In genomic region chr9:131290767-131291370, GRCh38 we compare ENCODE assay signal across 16 cellular contexts. TPM values are rescaled to one million over a fixed set of nuclear protein-coding genes. Genes with fewer than 3 reads are reported as not detected.
DNase-seq lines count a peak whose midpoint lies in the region; TF ChIP-seq lines count a peak whose summit lies in the region.
"Had no signal": no experiment of that assay in that cellular context is flagged by ENCODE, and none has a peak within 500 bp of the region (broad histone marks: within the 10 kb centered on the region; RNA-seq: fewer than 3 reads in every experiment).

No MANE protein-coding gene starts in this region.

- H3K4me1 Mint-ChIP-seq in endothelial cell (ENCODE audit: unreplicated experiment) = peaks cover 7% of the 10 kb centered on the region
- no peaks in the 10 kb centered on the region for H3K4me1 Mint-ChIP-seq in T-helper 2 cell treated with Interferon-gamma antibody and Interleukin-4, amounts not matched to agents 5 μg/mL and 100 μg/mL, for 36 hours (ENCODE audit: low read depth)
- H3K4me1 Mint-ChIP-seq: CD4-positive, alpha-beta memory T cell had no signal

- 73 to 86% methylated on average over 13 to 17 of the region's 17 CpGs for WGBS in testis, 2 donors

- H3K27ac Mint-ChIP-seq in endothelial cell (ENCODE audit: unreplicated experiment) = no peak overlapping the region
- H3K27ac Mint-ChIP-seq in T-helper 2 cell treated with Interferon-gamma antibody and Interleukin-4, amounts not matched to agents 5 μg/mL and 100 μg/mL, for 36 hours = no peak overlapping the region
- H3K27ac Mint-ChIP-seq: activated CD8-positive, alpha-beta T cell treated with anti-CD3 and anti-CD28 coated beads, Interleukin-2, amount 10 ng/mL, durations not matched to agents 7 days and 5 days; HFFc6 had no signal

- no peak for TF ChIP-seq POLR2A in testis (IDR thresholded peaks at IDR 0.05)

- H3K4me1 ChIP-seq in NT2/D1 (ENCODE audit: insufficient read depth, insufficient read length) (peaks cover 22% of the 10 kb centered on the region), muscle layer of colon (ENCODE audit: insufficient read depth, low read length) (peaks cover 19% of the 10 kb centered on the region), testis (peaks cover 3% of the 10 kb centered on the region)

- H3K27me3 ChIP-seq in NT2/D1 (ENCODE audit: insufficient read depth, insufficient read length) (no peaks in the 10 kb centered on the region), muscle layer of colon (ENCODE audit: control insufficient read depth in 1 of 2, insufficient read depth in 2 of 2, low read length in 2 of 2) (no peaks in the 10 kb centered on the region), testis (no peaks in the 10 kb centered on the region)

- H3K27me3 Mint-ChIP-seq in endothelial cell (ENCODE audit: unreplicated experiment) = peaks cover 6% of the 10 kb centered on the region
- H3K27me3 Mint-ChIP-seq in T-helper 2 cell treated with Interferon-gamma antibody and Interleukin-4, amounts not matched to agents 5 μg/mL and 100 μg/mL, for 36 hours (ENCODE audit: low read depth) = peaks cover 7% of the 10 kb centered on the region
- H3K27me3 Mint-ChIP-seq: CD4-positive, alpha-beta memory T cell had no signal

- TF ChIP-seq CTCF in endothelial cell (IDR thresholded peaks at IDR 0.05; ENCODE audit: unreplicated experiment) (no peak), testis (IDR thresholded peaks at IDR 0.05) (no peak)

- peak overlapping the region; percentile 80 for H3K4me3 Mint-ChIP-seq in endothelial cell (ENCODE audit: unreplicated experiment)
- H3K4me3 Mint-ChIP-seq in T-helper 2 cell treated with Interferon-gamma antibody and Interleukin-4, amounts not matched to agents 5 μg/mL and 100 μg/mL, for 36 hours = no peak overlapping the region
- H3K4me3 Mint-ChIP-seq: activated CD8-positive, alpha-beta T cell treated with anti-CD3 and anti-CD28 coated beads, Interleukin-2, amount 10 ng/mL, durations not matched to agents 7 days and 5 days; CD4-positive, alpha-beta memory T cell had no signal

- H3K9ac ChIP-seq in NT2/D1 (ENCODE audit: insufficient read length, low read depth) (peak overlapping the region; percentile 74), muscle layer of colon (ENCODE audit: low read length) (peak overlapping the region; percentile 53)

- no peak for DNase-seq in NT2/D1 (ENCODE audit: low read depth, low spot score)
- DNase-seq in endothelial cell (ENCODE audit: low spot score) = no peak
- DNase-seq in testis = no peak
- DNase-seq in GM03348 (ENCODE audit: low spot score) = no peak
- no peak for DNase-seq in NCI-H2227 (lab: John Stamatoyannopoulos, UW; ENCODE audit: unreplicated experiment)
- DNase-seq in T-helper 2 cell treated with Interferon-gamma antibody and Interleukin-4, amounts not matched to agents 5 μg/mL and 100 μg/mL, for 36 hours (ENCODE audit: low spot score) = no peak
- DNase-seq in KBM-7 = no peak
- DNase-seq: activated CD8-positive, alpha-beta T cell treated with anti-CD3 and anti-CD28 coated beads, Interleukin-2, amount 10 ng/mL, durations not matched to agents 7 days and 5 days; activated effector memory CD4-positive, alpha-beta T cell treated with anti-CD3 and anti-CD28 coated beads, Interleukin-2, amount 50 U/mL, for 16 hours; CD4-positive, alpha-beta memory T cell; HFFc6; Karpas-422; NCI-H510A; PC-9 had no signal

- intact Hi-C loops in testis (cut with DNase I; ENCODE audit: low total_unique reads) = no loop called here

- no peaks in the 10 kb centered on the region for H3K9me3 Mint-ChIP-seq in endothelial cell (ENCODE audit: unreplicated experiment)
- H3K9me3 Mint-ChIP-seq in T-helper 2 cell treated with Interferon-gamma antibody and Interleukin-4, amounts not matched to agents 5 μg/mL and 100 μg/mL, for 36 hours = no peaks in the 10 kb centered on the region
- H3K9me3 Mint-ChIP-seq: CD4-positive, alpha-beta memory T cell; HFFc6 had no signal

- H3K9me3 ChIP-seq in NT2/D1 (ENCODE audit: insufficient read depth, low read length) (no peaks in the 10 kb centered on the region), muscle layer of colon (ENCODE audit: low read length) (no peaks in the 10 kb centered on the region), testis (no peaks in the 10 kb centered on the region)

- no peak overlapping the region for H3K4me3 ChIP-seq in NT2/D1 (ENCODE audit: insufficient read length, low read depth)
- peak overlapping the region; percentile 51 to 72 for H3K4me3 ChIP-seq in muscle layer of colon (ENCODE audit: low read depth in 1 of 2, low read length in 2 of 2)
- H3K4me3 ChIP-seq in testis = peak overlapping the region; percentile 40 to 51
- H3K4me3 ChIP-seq: PC-9 had no signal

- no peaks in the 10 kb centered on the region for H3K36me3 Mint-ChIP-seq in endothelial cell (ENCODE audit: low read depth, unreplicated experiment)
- H3K36me3 Mint-ChIP-seq in T-helper 2 cell treated with Interferon-gamma antibody and Interleukin-4, amounts not matched to agents 5 μg/mL and 100 μg/mL, for 36 hours (ENCODE audit: low read depth) = no peaks in the 10 kb centered on the region
- H3K36me3 Mint-ChIP-seq: CD4-positive, alpha-beta memory T cell had no signal

- H3K36me3 ChIP-seq in NT2/D1 (ENCODE audit: insufficient read depth, insufficient read length, low read length) (no peaks in the 10 kb centered on the region), muscle layer of colon (ENCODE audit: insufficient read depth, low read length) (no peaks in the 10 kb centered on the region), testis (ENCODE audit: low read depth, missing control alignments) (no peaks in the 10 kb centered on the region)

- in situ Hi-C loops in KBM-7 (cut with MboI; ENCODE audit: low pct_unique_long_range_greater_than_20kb, low sequenced_read_pairs) = loop anchor here (25.0 kb wide), 1 partner anchor 96 kb away; the partner anchor contains the start of gene PRRC2B

- H3K27ac ChIP-seq in muscle layer of colon (ENCODE audit: low read depth, low read length) = no peak overlapping the region
- no peak overlapping the region for H3K27ac ChIP-seq in testis
- H3K27ac ChIP-seq: HL-60, PC-9 had no signal

RNA-seq across cellular contexts. Expression of gene PLPP7, which starts 1.3 kb away (rescaled TPM):
- 4.9 TPM for total RNA-seq in endothelial cell (ENCODE audit: unreplicated experiment)
- 10 to 100 TPM; 23.9 to 29.9 TPM for total RNA-seq in testis
- polyA plus RNA-seq in testis (ENCODE audit: insufficient read depth, low read depth, low replicate concordance) = 8.6 TPM
- total RNA-seq: CD4-positive, alpha-beta memory T cell; PC-9 had no signal
- polyA plus RNA-seq: CD4-positive, alpha-beta memory T cell had no signal

RNA-seq across cellular contexts. Expression of gene FAM78A, which starts 14.6 kb away (rescaled TPM):
- total RNA-seq in endothelial cell (ENCODE audit: unreplicated experiment) = 73.4 TPM
- 10 to 100 TPM; 29.7 to 30.8 TPM for total RNA-seq in testis
- polyA plus RNA-seq in testis (ENCODE audit: insufficient read depth, low read depth, low replicate concordance) = 48.0 TPM
